In the genomic region with DNA sequence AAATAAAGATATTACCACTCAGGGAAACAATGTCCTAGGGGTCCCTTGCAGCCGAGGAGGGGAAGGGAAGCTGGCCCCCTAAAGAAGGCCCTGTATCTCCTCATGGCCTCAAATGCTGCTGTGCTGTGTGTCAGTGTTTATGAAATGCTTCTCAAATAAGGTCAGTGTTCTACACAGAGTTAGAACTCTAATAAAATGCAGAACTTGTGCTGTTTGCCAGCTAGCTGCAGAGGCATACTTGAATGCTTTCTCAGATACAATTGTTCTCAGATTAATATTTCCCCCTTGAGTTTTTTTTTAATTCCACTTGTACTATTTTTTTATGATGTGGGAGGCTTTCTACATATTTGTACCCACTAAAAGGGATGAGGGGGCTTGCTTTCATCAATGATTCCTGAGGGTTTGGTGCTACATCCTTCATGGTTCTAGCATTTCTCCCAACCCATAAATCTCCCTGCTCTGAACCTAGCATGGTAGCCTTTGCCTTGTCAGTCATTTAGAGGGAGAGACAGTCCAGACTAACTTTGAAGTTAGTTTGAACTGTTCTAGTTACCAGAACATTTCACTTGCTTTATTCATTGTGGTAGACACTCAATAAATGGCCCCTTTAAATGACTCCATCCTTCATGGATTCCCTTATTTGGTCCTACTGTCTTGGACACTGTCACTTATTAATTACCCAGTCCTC, we compare ENCODE assay signal across 20 cellular contexts. TPM values are rescaled to one million over a fixed set of nuclear protein-coding genes. Genes with fewer than 3 reads are reported as not detected.
"Had no signal": no experiment of that assay in that cellular context is flagged by ENCODE, and none has a peak within 500 bp of the region (broad histone marks: within the 10 kb centered on the region; RNA-seq: fewer than 3 reads in every experiment).

No MANE protein-coding gene starts in this region.

- H3K27ac ChIP-seq: neutrophil, pancreas, SJCRH30, upper lobe of left lung had no signal

- H3K27me3 ChIP-seq: neutrophil, pancreas, SJCRH30, upper lobe of left lung had no signal

- H3K36me3 ChIP-seq: left ventricle myocardium inferior, neutrophil, pancreas, SJCRH30, upper lobe of left lung had no signal

- H3K4me1 Mint-ChIP-seq: activated CD4-positive, alpha-beta T cell treated with anti-CD3 and anti-CD28 coated beads, Interleukin-2, amount 10 ng/mL, durations not matched to agents 24 days and 14 days; activated naive CD4-positive, alpha-beta T cell treated with anti-CD3 and anti-CD28 coated beads, Interleukin-2, amount 10 ng/mL, durations not matched to agents 7 days and 5 days; memory B cell; naive thymus-derived CD8-positive, alpha-beta T cell had no signal

- H3K4me3 ChIP-seq: left ventricle myocardium inferior, mucosa of descending colon, pancreas, SJCRH30, upper lobe of left lung had no signal

- H3K4me3 Mint-ChIP-seq: activated CD4-positive, alpha-beta T cell treated with anti-CD3 and anti-CD28 coated beads, Interleukin-2, amount 10 ng/mL, durations not matched to agents 24 days and 14 days; activated naive CD4-positive, alpha-beta T cell treated with anti-CD3 and anti-CD28 coated beads, Interleukin-2, amount 10 ng/mL, durations not matched to agents 7 days and 5 days; activated T-cell treated with anti-CD3 and anti-CD28 coated beads, Interleukin-2, amount 50 U/mL, for 4 hours; dendritic cell treated with granulocyte-macrophage colony-stimulating factor and Interleukin-4, amounts not matched to agents 40 ng/mL and 50 ng/mL, for 4 days; memory B cell; naive thymus-derived CD8-positive, alpha-beta T cell; T-helper 1 cell treated with Interleukin-12 subunit alpha and Interleukin-12 subunit beta and Interleukin-4 antibody, amounts not matched to agents 30 μg/mL and 1 μg/mL, for 36 hours had no signal

- H3K27me3 Mint-ChIP-seq: activated CD4-positive, alpha-beta T cell treated with anti-CD3 and anti-CD28 coated beads, Interleukin-2, amount 10 ng/mL, durations not matched to agents 24 days and 14 days had no signal

- H3K9me3 ChIP-seq: mucosa of descending colon, neutrophil, pancreas, SJCRH30, upper lobe of left lung had no signal

- H3K9me3 Mint-ChIP-seq: activated CD4-positive, alpha-beta T cell treated with anti-CD3 and anti-CD28 coated beads, Interleukin-2, amount 10 ng/mL, durations not matched to agents 24 days and 14 days; dendritic cell treated with granulocyte-macrophage colony-stimulating factor and Interleukin-4, amounts not matched to agents 40 ng/mL and 50 ng/mL, for 4 days; T-helper 1 cell treated with Interleukin-12 subunit alpha and Interleukin-12 subunit beta and Interleukin-4 antibody, amounts not matched to agents 30 μg/mL and 1 μg/mL, for 36 hours had no signal

- H3K4me1 ChIP-seq: pancreas, SJCRH30 had no signal

- H3K27ac Mint-ChIP-seq: activated CD4-positive, alpha-beta T cell treated with anti-CD3 and anti-CD28 coated beads, Interleukin-2, amount 10 ng/mL, durations not matched to agents 24 days and 14 days; activated naive CD4-positive, alpha-beta T cell treated with anti-CD3 and anti-CD28 coated beads, Interleukin-2, amount 10 ng/mL, durations not matched to agents 7 days and 5 days; dendritic cell treated with granulocyte-macrophage colony-stimulating factor and Interleukin-4, amounts not matched to agents 40 ng/mL and 50 ng/mL, for 4 days; memory B cell; naive thymus-derived CD8-positive, alpha-beta T cell; T-helper 1 cell treated with Interleukin-12 subunit alpha and Interleukin-12 subunit beta and Interleukin-4 antibody, amounts not matched to agents 30 μg/mL and 1 μg/mL, for 36 hours had no signal

- DNase-seq: activated CD4-positive, alpha-beta T cell treated with anti-CD3 and anti-CD28 coated beads, Interleukin-2, amount 10 ng/mL, durations not matched to agents 24 days and 14 days; activated CD8-positive, alpha-beta memory T cell treated with anti-CD3 and anti-CD28 coated beads, Interleukin-2, amount 50 U/mL, for 4 hours; activated naive CD4-positive, alpha-beta T cell treated with anti-CD3 and anti-CD28 coated beads, Interleukin-2, amount 10 ng/mL, durations not matched to agents 7 days and 5 days; activated T-cell treated with anti-CD3 and anti-CD28 coated beads, Interleukin-2, amount 50 U/mL, for 4 hours; effector CD8-positive, alpha-beta T cell; foreskin melanocyte; head of caudate nucleus; kidney; left ventricle myocardium inferior; mucosa of descending colon; naive thymus-derived CD8-positive, alpha-beta T cell; pancreas; SJCRH30; stimulated activated CD4-positive, alpha-beta T cell treated with anti-CD3 and anti-CD28 coated beads, Interleukin-1b, Interleukin-23, amount 100 ng/mL, for 48 hours; stimulated activated naive CD4-positive, alpha-beta T cell treated with Interleukin-2 at 50 U/mL for 16 hours; upper lobe of left lung had no signal

- H3K36me3 Mint-ChIP-seq: activated naive CD4-positive, alpha-beta T cell treated with anti-CD3 and anti-CD28 coated beads, Interleukin-2, amount 10 ng/mL, durations not matched to agents 7 days and 5 days; memory B cell; naive thymus-derived CD8-positive, alpha-beta T cell had no signal

RNA-seq across cellular contexts. Expression of gene SLIT3, which starts 12.7 kb away (rescaled TPM):
- total RNA-seq: naive thymus-derived CD8-positive, alpha-beta T cell had no signal
